Comparison of ENCODE assay signal across 11 cellular contexts in genomic region chr18:74029161-74029560, GRCh38.
"Had no signal": no experiment of that assay in that cellular context is flagged by ENCODE, and none has a peak within 500 bp of the region (broad histone marks: within the 10 kb centered on the region; RNA-seq: fewer than 3 reads in every experiment).

No MANE protein-coding gene starts in this region.

- H3K4me3 Mint-ChIP-seq: GM23338, H9, HFFc6 had no signal

- H3K4me1 ChIP-seq: HAP-1 had no signal

- H2AFZ ChIP-seq: GM23248, GM23338 had no signal

- H3K4me2 ChIP-seq: GM23338 had no signal

- H3K9ac ChIP-seq: GM23248 had no signal

- H3K27ac Mint-ChIP-seq: GM23338, H9, HFFc6 had no signal

- H3K4me1 Mint-ChIP-seq: GM23338 had no signal

- H3K27ac ChIP-seq: GM23248 had no signal

- H3K4me3 ChIP-seq: GM23248, GM23338, HAP-1 had no signal

- H3K9me3 Mint-ChIP-seq: HFFc6 had no signal

- H3K36me3 ChIP-seq: HAP-1 had no signal

- ATAC-seq: GM23338, HCT116 had no signal

- H3K9me3 ChIP-seq: HAP-1 had no signal

- FAIRE-seq: H1, H54 had no signal

- DNase-seq: GM23248, GOT3, H7, H9, HCEC 1CT, HFFc6 had no signal
